In genomic region chr9:126495411-126496180, GRCh38 we compare ENCODE assay signal across 20 cellular contexts.
DNase-seq lines count a peak whose midpoint lies in the region; ATAC-seq and TF ChIP-seq lines count a peak whose summit lies in the region.
"Had no signal": no experiment of that assay in that cellular context is flagged by ENCODE, and none has a peak within 500 bp of the region (broad histone marks: within the 10 kb centered on the region; RNA-seq: fewer than 3 reads in every experiment).

No MANE protein-coding gene starts in this region.

- H3K9me3 ChIP-seq in lower lobe of right lung (no peaks in the 10 kb centered on the region), aorta (ENCODE audit: control insufficient read depth, low read length) (no peaks in the 10 kb centered on the region)
- H3K9me3 ChIP-seq: BLaER1, Caco-2 had no signal

- H3K36me3 ChIP-seq in lower lobe of right lung (peaks cover 6% of the 10 kb centered on the region), aorta (ENCODE audit: control insufficient read depth in 1 of 2, insufficient read depth in 2 of 2, low read length in 1 of 2) (peaks cover 0 to 1% of the 10 kb centered on the region in 2 donors)
- H3K36me3 ChIP-seq: BLaER1 had no signal

- WGBS in aorta, 2 donors: 93 to 96% methylated on average over 7 of the region's 7 CpGs

- DNase-seq in DMS53 (lab: John Stamatoyannopoulos, UW): peak; percentile 26
- DNase-seq in DMS53 treated with DMSO at 0.1 percent for 48 hours (lab: John Stamatoyannopoulos, UW; ENCODE audit: unreplicated experiment): no peak
- DNase-seq in cardiac septum (ENCODE audit: low spot score): peak; percentile 66
- DNase-seq in left ventricle myocardium superior: no peak
- peak; percentile 28 for DNase-seq in lower lobe of right lung
- DNase-seq in aorta: peak; percentile 30 to 44
- no peak for DNase-seq in D341Med (ENCODE audit: low spot score)
- DNase-seq: Caco-2; CD4-positive, CD25-positive, alpha-beta regulatory T cell; CD8-positive, alpha-beta T cell; DMS153; DMS79 treated with DMSO at 0.1 percent for 48 hours; GF-D8; H9 had no signal

- H3K4me1 ChIP-seq in lower lobe of right lung (peaks cover 15% of the 10 kb centered on the region), aorta (ENCODE audit: control insufficient read depth in 1 of 2, insufficient read depth in 2 of 2, low read length in 2 of 2) (no peaks in the 10 kb centered on the region)

- intact Hi-C loops in cardiac septum (cut with DNase I): no loop called here
- intact Hi-C loops in left ventricle myocardium superior (cut with micrococcal nuclease): no loop called here
- intact Hi-C loops in lower lobe of right lung (cut with DNase I): loop anchor here (10.0 kb wide), 1 partner anchor 181 kb away; no protein-coding TSS in a partner anchor
- intact Hi-C loops in aorta (cut with DNase I): loop anchor here in 1 of 2 donors (10.0 kb wide), 1 partner anchor 101 kb away; no protein-coding TSS in a partner anchor

- H3K27me3 ChIP-seq in lower lobe of right lung (ENCODE audit: low read depth) (peaks cover 5% of the 10 kb centered on the region), aorta (ENCODE audit: control insufficient read depth in 1 of 2, insufficient read depth in 2 of 2, low read length in 1 of 2) (no peaks in the 10 kb centered on the region)
- H3K27me3 ChIP-seq: BLaER1 had no signal

- H3K4me3 ChIP-seq in lower lobe of right lung (no peak overlapping the region), aorta (ENCODE audit: low read length in 2 of 2) (no peak overlapping the region)
- H3K4me3 ChIP-seq: BLaER1, GM23338 had no signal

- no peak for ATAC-seq in left ventricle myocardium superior
- no peak for ATAC-seq in lower lobe of right lung
- ATAC-seq in aorta (ENCODE audit: low FRiP score): no peak
- ATAC-seq in HG02870 (IDR thresholded peaks at IDR 0.05; ENCODE audit: unreplicated experiment): no peak
- ATAC-seq: CD8-positive, alpha-beta T cell; GM23338; HCT116 had no signal

- H3K27ac ChIP-seq in lower lobe of right lung (no peak overlapping the region), aorta (ENCODE audit: low read depth in 1 of 2, low read length in 2 of 2) (no peak overlapping the region)
- H3K27ac ChIP-seq: 22Rv1, BLaER1, C4-2B had no signal

- TF ChIP-seq CTCF in lower lobe of right lung (IDR thresholded peaks at IDR 0.05): no peak

Comparison
In these comparisons a context has a peak if more than half of its experiments do, and no peak if none do; other contexts are left out.
1. DNase-seq: peak in DMS53 (single experiment), cardiac septum (single experiment), lower lobe of right lung (single experiment) and aorta (2 of 2); none in DMS53 treated with DMSO at 0.1 percent for 48 hours (single experiment), left ventricle myocardium superior (single experiment) and D341Med (single experiment).